ENCODE assay signal across 23 cellular contexts in the genomic region with DNA sequence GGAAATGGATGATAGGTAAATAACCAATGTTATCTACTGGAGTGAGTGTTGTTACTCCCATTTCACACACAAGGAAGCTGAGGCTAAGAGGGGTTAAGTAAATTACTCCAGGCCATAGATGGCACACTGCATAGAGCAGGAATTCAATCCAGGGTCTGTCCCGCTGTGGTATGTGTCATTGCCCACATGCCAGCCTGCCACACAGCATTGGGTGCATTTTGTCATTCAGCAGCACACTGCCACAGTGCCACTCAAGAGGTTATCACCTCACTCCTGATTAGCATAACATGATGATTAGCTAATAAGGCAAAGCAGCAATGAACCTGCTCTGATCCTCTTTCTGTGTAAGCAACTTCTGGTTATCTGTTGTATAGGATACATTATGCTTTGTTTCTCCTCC.
"Had no signal": no experiment of that assay in that cellular context is flagged by ENCODE, and none has a peak within 500 bp of the region (broad histone marks: within the 10 kb centered on the region; RNA-seq: fewer than 3 reads in every experiment).

No MANE protein-coding gene starts in this region.

- H3K4me3 Mint-ChIP-seq: memory B cell; mesothelial cell of epicardium; naive B cell; nephron; stimulated activated memory B cell treated with anti-CD40 and anti-IgM and Interleukin-4, amounts not matched to agents 10 μg/mL and 1 μg/mL and 100 μg/mL, for 72 hours; stimulated activated naive CD8-positive, alpha-beta T cell treated with anti-CD3 and anti-CD28 coated beads, Interleukin-15, amount 100 ng/mL, for 72 hours had no signal

- H3K27me3 Mint-ChIP-seq: stimulated activated memory B cell treated with anti-CD40 and anti-IgM and Interleukin-4, amounts not matched to agents 10 μg/mL and 1 μg/mL and 100 μg/mL, for 72 hours had no signal

- H3K27me3 ChIP-seq: esophagus squamous epithelium, gastroesophageal sphincter, hepatocyte, sigmoid colon, testis, tibial nerve had no signal

- H3K36me3 Mint-ChIP-seq: memory B cell; mesothelial cell of epicardium; naive B cell; stimulated activated memory B cell treated with anti-CD40 and anti-IgM and Interleukin-4, amounts not matched to agents 10 μg/mL and 1 μg/mL and 100 μg/mL, for 72 hours had no signal

- H3K27ac Mint-ChIP-seq: memory B cell; mesothelial cell of epicardium; nephron; stimulated activated memory B cell treated with anti-CD40 and anti-IgM and Interleukin-4, amounts not matched to agents 10 μg/mL and 1 μg/mL and 100 μg/mL, for 72 hours; stimulated activated naive CD8-positive, alpha-beta T cell treated with anti-CD3 and anti-CD28 coated beads, Interleukin-15, amount 100 ng/mL, for 72 hours had no signal

- ATAC-seq: gastroesophageal sphincter; left lobe of liver; lower lobe of right lung; psoas muscle; stimulated activated memory B cell treated with anti-CD40 and anti-IgM and Interleukin-4, amounts not matched to agents 10 μg/mL and 1 μg/mL and 100 μg/mL, for 72 hours; stimulated activated naive CD8-positive, alpha-beta T cell treated with anti-CD3 and anti-CD28 coated beads, Interleukin-15, amount 100 ng/mL, for 72 hours had no signal

- H3K27ac ChIP-seq: epithelial cell of prostate, esophagus squamous epithelium, gastroesophageal sphincter, hepatocyte, lower lobe of right lung, psoas muscle, sigmoid colon, testis, tibial nerve had no signal

- H3K36me3 ChIP-seq: esophagus squamous epithelium, gastroesophageal sphincter, lower lobe of right lung, sigmoid colon, tibial nerve had no signal

- H3K4me1 Mint-ChIP-seq: mesothelial cell of epicardium; stimulated activated naive CD8-positive, alpha-beta T cell treated with anti-CD3 and anti-CD28 coated beads, Interleukin-15, amount 100 ng/mL, for 72 hours had no signal

- H3K9me3 ChIP-seq: lower lobe of right lung, psoas muscle, sigmoid colon, testis had no signal

- H3K4me3 ChIP-seq: esophagus squamous epithelium, gastroesophageal sphincter, hepatocyte, lower lobe of right lung, psoas muscle, sigmoid colon, testis, tibial nerve had no signal

- H3K4me1 ChIP-seq: esophagus squamous epithelium, gastroesophageal sphincter, lower lobe of right lung, psoas muscle, testis, tibial nerve had no signal

- H3K9me3 Mint-ChIP-seq: stimulated activated memory B cell treated with anti-CD40 and anti-IgM and Interleukin-4, amounts not matched to agents 10 μg/mL and 1 μg/mL and 100 μg/mL, for 72 hours had no signal

- DNase-seq: effector memory CD4-positive, alpha-beta T cell; esophagus squamous epithelium; foreskin fibroblast; glutamatergic neuron; kidney; lower lobe of right lung; naive B cell; occipital lobe; psoas muscle; retina; sigmoid colon; stimulated activated CD4-positive, alpha-beta T cell treated with anti-CD3 and anti-CD28 coated beads, Interleukin-4, amount 100 ng/mL, for 24 hours; stimulated activated naive CD8-positive, alpha-beta T cell treated with anti-CD3 and anti-CD28 coated beads, Interleukin-15, amount 100 ng/mL, for 72 hours; testis had no signal
